In the genomic region with DNA sequence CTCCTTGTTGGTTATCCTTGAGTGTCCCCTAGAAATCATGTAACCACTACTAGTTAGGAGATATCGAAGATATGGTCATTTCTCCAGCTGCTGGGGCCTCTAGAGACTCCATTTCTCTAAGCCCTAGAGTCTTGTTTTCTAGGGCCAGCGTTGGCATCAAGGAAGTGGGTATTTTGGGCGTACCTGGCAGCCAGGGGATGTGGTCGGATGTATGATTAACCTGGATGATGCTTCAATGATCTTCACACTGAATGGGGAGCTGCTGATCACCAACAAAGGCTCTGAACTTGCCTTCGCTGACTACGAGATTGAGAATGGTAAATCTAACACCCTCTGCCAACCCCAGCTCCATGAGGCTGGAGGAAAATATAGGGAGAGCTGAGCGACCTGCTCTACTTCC, we compare ENCODE assay signal across 18 cellular contexts.
DNase-seq lines count a peak whose midpoint lies in the region; ATAC-seq lines count a peak whose summit lies in the region.
"Had no signal": no experiment of that assay in that cellular context is flagged by ENCODE, and none has a peak within 500 bp of the region (broad histone marks: within the 10 kb centered on the region; RNA-seq: fewer than 3 reads in every experiment).

No MANE protein-coding gene starts in this region.

- ATAC-seq in GM18870 (IDR thresholded peaks at IDR 0.05; ENCODE audit: unreplicated experiment) (peak; percentile 52), GM19463 (IDR thresholded peaks at IDR 0.05; ENCODE audit: unreplicated experiment) (peak; percentile 69), HG03108 (IDR thresholded peaks at IDR 0.05; ENCODE audit: unreplicated experiment) (peak; percentile 57), GM18502 (IDR thresholded peaks at IDR 0.05; ENCODE audit: poor library complexity, unreplicated experiment) (no peak), left colon (no peak)
- ATAC-seq: K562, T-helper 17 cell had no signal

- intact Hi-C loops in left colon (cut with DNase I, micrococcal nuclease) = no loop called here

- DNase-seq in kidney tubule cell (ENCODE audit: low spot score) = peak; percentile 80
- DNase-seq in COLO668 (lab: John Stamatoyannopoulos, UW; ENCODE audit: unreplicated experiment) = no peak
- no peak for DNase-seq in NCI-H2029 (lab: John Stamatoyannopoulos, UW)
- DNase-seq in left colon = no peak
- DNase-seq: DND-41; GM23248; HCEC 1CT; NCI-H1105 treated with DMSO at 0.1 percent for 48 hours; NCI-H1694; NCI-H748 treated with DMSO at 0.1 percent for 48 hours; NK-92 treated with Interleukin-12 subunit alpha and Interleukin-12 subunit beta, amount 100 ng/mL, for 24 hours; Peyer's patch; T-helper 17 cell had no signal

Comparison
In these comparisons a context has a peak if more than half of its experiments do, and no peak if none do; other contexts are left out.
1. ATAC-seq: peak in GM18870 (single experiment), GM19463 (single experiment) and HG03108 (single experiment); none in GM18502 (single experiment) and left colon (single experiment).